ENCODE assay signal across 8 cellular contexts in the genomic region with DNA sequence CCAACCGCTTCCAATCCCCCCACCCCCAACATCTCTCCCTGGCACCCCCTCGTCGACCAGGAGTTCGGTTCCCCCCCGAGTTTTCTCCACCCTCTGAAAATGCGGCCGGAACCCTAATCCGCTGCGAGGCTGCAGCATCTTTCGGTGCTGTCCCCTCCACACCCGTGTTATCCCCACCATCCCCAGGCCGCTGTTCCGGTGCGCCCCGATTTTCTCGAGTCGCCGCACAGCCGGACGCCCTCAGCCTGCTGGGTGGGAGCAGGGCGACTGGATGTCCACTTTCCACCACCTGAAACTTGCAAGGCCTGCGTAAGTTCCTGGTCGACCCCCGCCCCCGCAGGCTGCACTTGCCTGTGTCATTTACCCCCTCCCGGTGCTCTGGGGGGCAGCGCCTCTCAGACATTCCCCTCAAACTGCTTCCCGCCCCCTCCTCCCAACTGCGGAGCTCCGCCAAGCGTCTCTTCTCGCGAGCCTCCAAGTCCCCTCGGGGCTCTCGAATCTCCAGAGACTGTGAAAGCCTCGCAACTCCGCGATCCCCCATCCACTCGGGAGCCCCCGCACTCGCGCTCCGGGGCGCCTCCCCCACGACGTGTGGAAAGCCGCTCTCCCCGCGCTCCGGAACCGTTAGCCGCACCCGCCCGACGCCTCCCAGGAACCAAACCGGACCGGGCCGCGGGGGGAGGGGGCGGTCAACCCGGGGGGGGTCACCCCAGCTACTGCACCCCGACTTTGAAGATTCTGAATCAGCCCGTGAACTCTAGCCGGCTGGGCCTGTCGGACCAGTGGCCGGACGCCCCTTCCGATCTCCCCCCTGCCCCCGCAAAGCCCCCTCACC. TPM values are rescaled to one million over a fixed set of nuclear protein-coding genes. Genes with fewer than 3 reads are reported as not detected.
DNase-seq lines count a peak whose midpoint lies in the region; ATAC-seq, FAIRE-seq and TF ChIP-seq lines count a peak whose summit lies in the region.

No MANE protein-coding gene starts in this region.

- dilution Hi-C loops in mammary epithelial cell (cut with HindIII; ENCODE audit: low sequenced_read_pairs): no loop called here

- intact Hi-C loops in mammary epithelial cell (cut with micrococcal nuclease): loop anchor here (2.0 to 10.0 kb wide), 7 partner anchors 34 to 676 kb away; partner anchors contain the start of genes CRYGS and EIF4A2

- H3K9ac ChIP-seq in BLaER1 treated with 17β-estradiol and CSF1 and Interleukin-3, amounts not matched to agents 10 nM and 100 nM: peak overlapping the region; percentile 85 to 97 (median 90)
- H3K9ac ChIP-seq in mammary epithelial cell (ENCODE audit: insufficient read depth, low read length): peak overlapping the region; percentile 76

- peak overlapping the region; percentile 77 to 97 (median 88) for H3K4me2 ChIP-seq in BLaER1 treated with 17β-estradiol and CSF1 and Interleukin-3, amounts not matched to agents 10 nM and 100 nM
- peak overlapping the region; percentile 91 for H3K4me2 ChIP-seq in mammary epithelial cell (ENCODE audit: insufficient read depth, low read depth, low read length)

- H3K27ac ChIP-seq in BLaER1 treated with 17β-estradiol and CSF1 and Interleukin-3, amounts not matched to agents 10 nM and 100 nM: peak overlapping the region; percentile 82 to 92 (median 88)
- peak overlapping the region; percentile 76 for H3K27ac ChIP-seq in RWPE2 (ENCODE audit: poor library complexity, severe bottlenecking)
- H3K27ac ChIP-seq in mammary epithelial cell (ENCODE audit: insufficient read depth, low read depth, low read length): peak overlapping the region; percentile 66
- peak overlapping the region in 1 of 2 donors; percentile 74 for H3K27ac ChIP-seq in small intestine (ENCODE audit: low read depth in 1 of 2, low read length in 1 of 2)

- CTCF ChIA-PET in mammary epithelial cell (lab: Charles Lee; ENCODE audit: low non-redundant PET): interaction anchor here (0.6 kb wide), 1 partner anchor 134 kb away, joined by 11 read pairs; no protein-coding TSS in a partner anchor

- FAIRE-seq in small intestine (lab: Jason Lieb, UNC): no peak

- H4K20me1 ChIP-seq in BLaER1 treated with 17β-estradiol and CSF1 and Interleukin-3, amounts not matched to agents 10 nM and 100 nM: peaks cover 0 to 51% (median 12%) of the 10 kb centered on the region in 11 experiments; a peak in 11 of 22 replicates
- no peaks in the 10 kb centered on the region for H4K20me1 ChIP-seq in mammary epithelial cell (ENCODE audit: insufficient read depth, low read length)

- BruUV-seq in mammary epithelial cell (replicated peaks; lab: Mats Ljungman, UMichigan): no TSS peak

- H3K79me2 ChIP-seq in mammary epithelial cell (ENCODE audit: insufficient read depth, low read length): peaks cover 40% of the 10 kb centered on the region

- ATAC-seq in RWPE2 (ENCODE audit: low read depth): 0 out of 3 replicates have a peak, but pooled peaks have one; percentile 5

- H3K36me3 ChIP-seq in BLaER1 treated with 17β-estradiol and CSF1 and Interleukin-3, amounts not matched to agents 10 nM and 100 nM: peaks cover 0 to 22% (median 20%) of the 10 kb centered on the region in 11 experiments; a peak in 17 of 22 replicates
- H3K36me3 ChIP-seq in HAP-1 (replicated peaks) (no peaks in the 10 kb centered on the region), RWPE2 (ENCODE audit: low read depth) (peaks cover 19% of the 10 kb centered on the region), mammary epithelial cell (ENCODE audit: insufficient read depth, low read length) (no peaks in the 10 kb centered on the region), small intestine (ENCODE audit: control insufficient read depth in 2 of 2, insufficient read depth in 2 of 2, low read length in 2 of 2) (no peaks in the 10 kb centered on the region)

- WGBS in mammary epithelial cell (ENCODE audit: low coverage, missing lambda C conversion rate): 0% methylated on average over 2 of the region's 69 CpGs
- WGBS in small intestine, 3 donors: 1% methylated on average over 61 to 69 of the region's 69 CpGs

- DNase-seq in HAP-1 (ENCODE audit: low spot score in 2 of 2) (peak; percentile 22 to 67), RWPE2 (ENCODE audit: low spot score) (peak; percentile 69), mammary epithelial cell (peak; percentile 56), islet precursor cell (peak; percentile 88), small intestine (no peak), occipital lobe (lab: John Stamatoyannopoulos, UW) (no peak)
- DNase-seq in NK-92 treated with Interleukin-12 subunit alpha and Interleukin-12 subunit beta, amount 100 ng/mL, for 24 hours (lab: John Stamatoyannopoulos, UW): no peak

- peak overlapping the region; percentile 76 to 99 (median 90) for H3K4me3 ChIP-seq in BLaER1 treated with 17β-estradiol and CSF1 and Interleukin-3, amounts not matched to agents 10 nM and 100 nM
- peak overlapping the region; percentile 46 for H3K4me3 ChIP-seq in HAP-1
- H3K4me3 ChIP-seq in RWPE2 (ENCODE audit: severe bottlenecking): peak overlapping the region; percentile 61
- H3K4me3 ChIP-seq in mammary epithelial cell (replicated peaks in 1 of 3; ENCODE audit: insufficient read depth in 1 of 3, low read depth in 2 of 3, low read length in 3 of 3): peak overlapping the region; percentile 71 to 92 (median 91)
- peak overlapping the region; percentile 45 to 67 for H3K4me3 ChIP-seq in small intestine (ENCODE audit: low read depth in 1 of 2, low read length in 2 of 2)

- no peaks in the 10 kb centered on the region for H3K9me3 ChIP-seq in BLaER1 treated with 17β-estradiol and CSF1 and Interleukin-3, amounts not matched to agents 10 nM and 100 nM (replicated peaks in 1 of 11)
- H3K9me3 ChIP-seq in HAP-1 (no peaks in the 10 kb centered on the region), RWPE2 (ENCODE audit: severe bottlenecking) (no peaks in the 10 kb centered on the region), mammary epithelial cell (replicated peaks; ENCODE audit: insufficient read depth, low read length) (no peaks in the 10 kb centered on the region), small intestine (ENCODE audit: control insufficient read depth, low read depth) (no peaks in the 10 kb centered on the region)

- no peaks in the 10 kb centered on the region for H3K27me3 ChIP-seq in BLaER1 treated with 17β-estradiol and CSF1 and Interleukin-3, amounts not matched to agents 10 nM and 100 nM
- H3K27me3 ChIP-seq in HAP-1 (ENCODE audit: low read depth) (peaks cover 38% of the 10 kb centered on the region), RWPE2 (ENCODE audit: insufficient read depth, poor library complexity, severe bottlenecking) (no peaks in the 10 kb centered on the region), mammary epithelial cell (ENCODE audit: insufficient read depth, low read length) (no peaks in the 10 kb centered on the region), small intestine (ENCODE audit: control insufficient read depth in 2 of 2, insufficient read depth in 2 of 2, low read length in 2 of 2) (peaks cover 0 to 8% of the 10 kb centered on the region in 2 donors)

- peaks cover 66 to 80% (median 74%) of the 10 kb centered on the region in 10 experiments for H3K4me1 ChIP-seq in BLaER1 treated with 17β-estradiol and CSF1 and Interleukin-3, amounts not matched to agents 10 nM and 100 nM
- H3K4me1 ChIP-seq in HAP-1: peaks cover 13% of the 10 kb centered on the region
- peaks cover 34% of the 10 kb centered on the region for H3K4me1 ChIP-seq in RWPE2 (ENCODE audit: insufficient read depth, poor library complexity, severe bottlenecking)
- peaks cover 39% of the 10 kb centered on the region for H3K4me1 ChIP-seq in mammary epithelial cell (ENCODE audit: insufficient read depth, low read length)
- H3K4me1 ChIP-seq in small intestine (ENCODE audit: control insufficient read depth in 2 of 2, insufficient read depth in 1 of 2, low read depth in 1 of 2, low read length in 1 of 2): peaks cover 2 to 5% of the 10 kb centered on the region in 2 donors

- in situ Hi-C loops in HAP-1 (cut with MboI; ENCODE audit: low sequenced_read_pairs) (no loop called here), mammary epithelial cell (cut with MboI; ENCODE audit: low sequenced_read_pairs in 2 of 2) (no loop called here)

- peak overlapping the region; percentile 85 for H2AFZ ChIP-seq in mammary epithelial cell (ENCODE audit: low read depth, low read length)

- TF ChIP-seq CTCF in RWPE2 (IDR thresholded peaks at IDR 0.05; ENCODE audit: poor library complexity, severe bottlenecking): no peak
- no peak for TF ChIP-seq CTCF in mammary epithelial cell (conservative IDR thresholded peaks at IDR 0.05 in 1 of 2, IDR thresholded peaks at IDR 0.05 in 1 of 2; ENCODE audit: extremely low read depth in 1 of 2, insufficient read depth in 1 of 2, low read depth in 1 of 2, low read length in 2 of 2)

RNA-seq across cellular contexts. Expression of gene ETV5, which starts 0.6 kb away (rescaled TPM):
- total RNA-seq in mammary epithelial cell (10 to 100 TPM; 69.3 to 80.3 TPM), occipital lobe (46.2 TPM)
- polyA plus RNA-seq in mammary epithelial cell (32.9 TPM), small intestine (1 to 10 TPM in 2 of 3 donors, under 1 TPM in 1; 0.45 to 4.3 (median 2.2) TPM)
- 117 TPM for polyA minus RNA-seq in mammary epithelial cell

Comparison
In these comparisons a context has a peak if more than half of its experiments do, and no peak if none do; other contexts are left out.
1. DNase-seq: peak in HAP-1 (2 of 2), RWPE2 (single experiment), mammary epithelial cell (single experiment) and islet precursor cell (single experiment); none in small intestine (single experiment), NK-92 treated with Interleukin-12 subunit alpha and Interleukin-12 subunit beta, amount 100 ng/mL, for 24 hours (single experiment) and occipital lobe (single experiment).
2. Peak in every context shown above with its lines, with median percentiles within 50 percentile points of each other: H3K4me3 ChIP-seq.